In the genomic region with DNA sequence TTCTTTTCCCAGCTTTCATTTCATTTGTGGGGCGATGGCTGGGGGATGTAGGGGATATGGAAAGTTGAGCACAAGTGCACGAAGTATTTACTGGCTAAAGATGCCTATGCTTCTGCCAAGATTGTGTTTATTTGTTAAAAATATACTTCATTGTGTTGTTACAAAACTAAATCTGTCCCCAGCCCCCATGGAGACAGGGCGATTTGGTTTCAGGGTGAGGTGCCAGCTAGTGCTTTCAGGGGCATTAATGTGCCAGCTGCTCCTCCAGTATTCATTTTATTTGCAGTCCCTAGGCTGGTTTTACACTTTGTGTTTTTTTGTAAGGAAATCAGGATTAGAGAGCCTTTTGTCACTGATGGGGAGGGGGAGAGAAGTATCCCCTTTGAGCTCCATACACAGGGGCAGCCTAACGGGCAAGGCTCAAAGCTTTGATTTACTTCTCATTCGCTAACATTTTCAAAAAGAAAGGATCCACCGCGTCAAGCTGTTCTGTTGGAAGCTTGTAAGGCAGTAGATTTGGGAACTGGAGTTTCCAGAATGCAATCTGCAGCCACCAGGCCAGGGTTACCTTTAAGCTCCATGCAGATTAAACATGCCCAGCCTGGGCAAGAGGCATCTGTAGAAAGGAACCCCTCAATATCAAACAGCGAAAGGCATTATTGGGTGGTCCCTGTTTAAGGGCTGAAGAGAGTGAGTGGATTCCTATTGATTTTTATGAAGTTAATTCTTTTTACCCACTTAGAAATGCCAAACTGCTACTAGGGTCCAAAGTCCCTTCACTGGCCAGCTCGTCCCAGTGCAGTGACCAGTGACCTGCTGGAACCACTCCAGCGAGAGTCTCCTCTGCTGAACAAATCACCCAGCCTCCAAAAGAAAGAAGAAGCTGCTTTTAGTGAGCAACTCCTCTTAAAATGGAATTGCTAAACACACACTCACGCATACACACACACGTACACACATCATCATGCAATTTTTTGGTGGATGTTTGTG, we compare ENCODE assay signal across 9 cellular contexts.
DNase-seq lines count a peak whose midpoint lies in the region; ATAC-seq and TF ChIP-seq lines count a peak whose summit lies in the region.
"Had no signal": no experiment of that assay in that cellular context is flagged by ENCODE, and none has a peak within 500 bp of the region (broad histone marks: within the 10 kb centered on the region; RNA-seq: fewer than 3 reads in every experiment).

No MANE protein-coding gene starts in this region.

- H3K27ac Mint-ChIP-seq in T-cell = peak overlapping the region; percentile 31 to 57
- H3K27ac Mint-ChIP-seq in stimulated activated memory B cell treated with anti-CD40 and anti-IgM and Interleukin-4, amounts not matched to agents 10 μg/mL and 1 μg/mL and 100 μg/mL, for 72 hours = no peak overlapping the region

- POLR2A ChIA-PET in T-cell (lab: Charles Lee) = interaction anchor here in 1 of 2 donors (0.6 to 0.9 kb wide), 2 partner anchors 14 to 106 kb away, joined by 3 to 6 read pairs; no protein-coding TSS in a partner anchor

- TF ChIP-seq CTCF in omental fat pad (IDR thresholded peaks at IDR 0.05) (no peak), foreskin fibroblast (IDR thresholded peaks at IDR 0.05; ENCODE audit: low read depth, low read length) (no peak)

- H3K27ac ChIP-seq in layer of hippocampus (ENCODE audit: low read depth, low read length) = peak overlapping the region; percentile 27

- H3K4me3 ChIP-seq in foreskin fibroblast (ENCODE audit: low read depth in 1 of 2, low read length in 2 of 2) = no peak overlapping the region

- H3K4me1 Mint-ChIP-seq in T-cell = peaks cover 34 to 47% (median 35%) of the 10 kb centered on the region in 3 donors
- peaks cover 35% of the 10 kb centered on the region for H3K4me1 Mint-ChIP-seq in stimulated activated memory B cell treated with anti-CD40 and anti-IgM and Interleukin-4, amounts not matched to agents 10 μg/mL and 1 μg/mL and 100 μg/mL, for 72 hours

- H3K36me3 Mint-ChIP-seq in T-cell = no peaks in the 10 kb centered on the region
- peaks cover 15% of the 10 kb centered on the region for H3K36me3 Mint-ChIP-seq in stimulated activated memory B cell treated with anti-CD40 and anti-IgM and Interleukin-4, amounts not matched to agents 10 μg/mL and 1 μg/mL and 100 μg/mL, for 72 hours

- no peaks in the 10 kb centered on the region for H3K27me3 Mint-ChIP-seq in T-cell
- no peaks in the 10 kb centered on the region for H3K27me3 Mint-ChIP-seq in stimulated activated memory B cell treated with anti-CD40 and anti-IgM and Interleukin-4, amounts not matched to agents 10 μg/mL and 1 μg/mL and 100 μg/mL, for 72 hours

- no peaks in the 10 kb centered on the region for H3K9me3 Mint-ChIP-seq in T-cell
- no peaks in the 10 kb centered on the region for H3K9me3 Mint-ChIP-seq in stimulated activated memory B cell treated with anti-CD40 and anti-IgM and Interleukin-4, amounts not matched to agents 10 μg/mL and 1 μg/mL and 100 μg/mL, for 72 hours

- H3K27me3 ChIP-seq in layer of hippocampus (ENCODE audit: control insufficient read depth, insufficient read depth, low read length) = no peaks in the 10 kb centered on the region

- DNase-seq in NCI-H2081 (lab: John Stamatoyannopoulos, UW) (peak; percentile 25 to 49), NCI-H2081 treated with DMSO at 0.1 percent for 48 hours (lab: John Stamatoyannopoulos, UW) (no peak), T-cell (no peak), omental fat pad (ENCODE audit: low spot score) (no peak), foreskin fibroblast (no peak)
- DNase-seq: stimulated activated CD4-positive, alpha-beta T cell treated with anti-CD3 and anti-CD28 coated beads, Interleukin-2, amount 100 ng/mL, for 24 hours had no signal

- no peak for ATAC-seq in T-cell (replicated peaks in 1 of 4)
- no peak for ATAC-seq in stimulated activated memory B cell treated with anti-CD40 and anti-IgM and Interleukin-4, amounts not matched to agents 10 μg/mL and 1 μg/mL and 100 μg/mL, for 72 hours
- no peak for ATAC-seq in HG03520 (IDR thresholded peaks at IDR 0.05; ENCODE audit: unreplicated experiment)
- no peak for ATAC-seq in omental fat pad (ENCODE audit: low FRiP score)

- CTCF ChIA-PET in T-cell (lab: Charles Lee) = interaction anchor here in 1 of 2 donors (0.5 to 1.0 kb wide), 2 partner anchors 9 to 481 kb away, joined by 3 to 5 read pairs; no protein-coding TSS in a partner anchor

- no peak overlapping the region for H3K4me3 Mint-ChIP-seq in T-cell
- peak overlapping the region; percentile 72 for H3K4me3 Mint-ChIP-seq in stimulated activated memory B cell treated with anti-CD40 and anti-IgM and Interleukin-4, amounts not matched to agents 10 μg/mL and 1 μg/mL and 100 μg/mL, for 72 hours

Comparison
In these comparisons a context has a peak if more than half of its experiments do, and no peak if none do; other contexts are left out.
1. DNase-seq: peak in NCI-H2081 (2 of 2); none in NCI-H2081 treated with DMSO at 0.1 percent for 48 hours (single experiment), T-cell (0 of 34), omental fat pad (single experiment) and foreskin fibroblast (0 of 2).